8 cellular contexts compared by ENCODE assay signal in the genomic region with DNA sequence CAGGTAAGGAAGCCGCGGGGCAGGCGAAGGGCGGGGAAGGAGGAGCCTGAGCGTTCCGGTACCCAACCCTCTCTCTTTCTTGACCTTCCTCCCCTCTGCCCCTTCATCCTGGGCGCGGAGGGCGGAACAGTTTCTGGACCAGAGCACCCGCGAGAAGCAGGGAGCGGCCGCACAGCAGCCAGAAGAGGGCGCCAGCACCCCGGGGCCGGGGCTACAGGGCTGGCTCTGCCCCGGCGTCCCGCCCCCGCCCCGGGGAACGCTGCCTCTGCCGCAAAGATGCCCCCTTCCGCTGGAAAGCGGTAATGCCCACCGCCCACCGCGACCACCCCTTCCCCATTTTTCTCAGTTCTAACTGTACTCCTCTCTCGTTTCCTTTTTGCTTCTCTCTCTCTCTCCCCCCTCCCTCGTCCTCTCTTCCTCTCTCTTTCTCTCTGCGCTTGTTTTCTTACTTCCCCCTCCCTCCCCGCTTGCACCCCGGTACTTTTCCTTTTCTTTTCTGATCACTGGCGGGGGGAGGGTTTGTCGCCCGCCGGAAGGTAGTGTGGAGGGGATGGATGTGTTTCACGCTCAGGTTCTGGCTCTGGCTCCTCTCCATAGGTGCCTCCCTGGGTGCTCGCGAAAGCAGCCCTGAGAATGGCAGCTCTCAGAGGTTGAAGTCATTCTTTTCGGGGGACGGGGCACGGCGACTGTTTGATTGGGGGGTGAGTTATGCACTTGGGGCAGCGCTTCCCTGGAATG.
DNase-seq lines count a peak whose midpoint lies in the region; ATAC-seq and TF ChIP-seq lines count a peak whose summit lies in the region.

No MANE protein-coding gene starts in this region.

- peak; percentile 91 for TF ChIP-seq CTCF in AG09309 (IDR thresholded peaks at IDR 0.05; ENCODE audit: control insufficient read depth, insufficient read depth, low read depth, low read length, missing control alignments)

- no peaks in the 10 kb centered on the region for H3K9me3 ChIP-seq in mucosa of stomach (ENCODE audit: control insufficient read depth, low read length)

- peaks cover 70% of the 10 kb centered on the region for H3K27me3 ChIP-seq in mucosa of stomach (ENCODE audit: control insufficient read depth, insufficient read depth, low read length)

- DNase-seq in AG09309 (ENCODE audit: low read depth), result no peak
- peak; percentile 84 for DNase-seq in NCI-H748 (lab: John Stamatoyannopoulos, UW; ENCODE audit: unreplicated experiment)
- peak; percentile 63 for DNase-seq in activated CD8-positive, alpha-beta memory T cell treated with anti-CD3 and anti-CD28 coated beads, Interleukin-2, amount 50 U/mL, for 24 hours (ENCODE audit: extremely low read depth)
- DNase-seq in epithelial cell of prostate (ENCODE audit: low read depth, low spot score), result no peak
- peak; percentile 95 for DNase-seq in stimulated activated CD8-positive, alpha-beta memory T cell treated with anti-CD3 and anti-CD28 coated beads, Interleukin-4, amount 100 ng/mL, for 48 hours

- peak overlapping the region; percentile 64 for H3K9ac ChIP-seq in mucosa of stomach (ENCODE audit: low read length)

- peak overlapping the region; percentile 64 for H3K27ac ChIP-seq in epithelial cell of prostate

- peak overlapping the region; percentile 95 for H3K4me3 ChIP-seq in AG09309 (ENCODE audit: control insufficient read depth, low read depth, low read length)
- H3K4me3 ChIP-seq in mucosa of stomach (ENCODE audit: low read length), result peak overlapping the region; percentile 56

- ATAC-seq in GM18907 (IDR thresholded peaks at IDR 0.05; ENCODE audit: unreplicated experiment), result peak; percentile 93
- peak; percentile 91 for ATAC-seq in HG03135 (IDR thresholded peaks at IDR 0.05; ENCODE audit: unreplicated experiment)

- peaks cover 20% of the 10 kb centered on the region for H3K4me1 ChIP-seq in mucosa of stomach (ENCODE audit: control insufficient read depth, insufficient read depth, low read length)

- H3K36me3 ChIP-seq in mucosa of stomach (ENCODE audit: control insufficient read depth, insufficient read depth, low read length), result no peaks in the 10 kb centered on the region

Comparison
In these comparisons a context has a peak if more than half of its experiments do, and no peak if none do; other contexts are left out.
1. DNase-seq: peak in NCI-H748 (single experiment), activated CD8-positive, alpha-beta memory T cell treated with anti-CD3 and anti-CD28 coated beads, Interleukin-2, amount 50 U/mL, for 24 hours (single experiment) and stimulated activated CD8-positive, alpha-beta memory T cell treated with anti-CD3 and anti-CD28 coated beads, Interleukin-4, amount 100 ng/mL, for 48 hours (single experiment); none in AG09309 (single experiment) and epithelial cell of prostate (single experiment).